Comparison of ENCODE assay signal across 11 cellular contexts in genomic region chr1:25896266-25896665, GRCh38.
DNase-seq lines count a peak whose midpoint lies in the region; TF ChIP-seq lines count a peak whose summit lies in the region.
"Had no signal": no experiment of that assay in that cellular context is flagged by ENCODE, and none has a peak within 500 bp of the region (broad histone marks: within the 10 kb centered on the region; RNA-seq: fewer than 3 reads in every experiment).

No MANE protein-coding gene starts in this region.

- no peak overlapping the region for H3K9ac ChIP-seq in MM.1S (ENCODE audit: low read length)

- no peaks in the 10 kb centered on the region for H3K27me3 ChIP-seq in MM.1S (replicated peaks; ENCODE audit: insufficient read depth, low read length)
- H3K27me3 ChIP-seq: ascending aorta, testis had no signal

- H3K4me3 ChIP-seq in astrocyte of the spinal cord (ENCODE audit: low read depth, low read length) (no peak overlapping the region), MM.1S (ENCODE audit: low read length) (no peak overlapping the region)
- H3K4me3 ChIP-seq: testis had no signal

- H3K79me2 ChIP-seq in MM.1S (ENCODE audit: low read length) = peaks cover 15% of the 10 kb centered on the region

- H3K4me3 Mint-ChIP-seq in nephron progenitor cell = no peak overlapping the region

- H3K27ac Mint-ChIP-seq in nephron progenitor cell = peak overlapping the region; percentile 97

- H3K4me2 ChIP-seq in MM.1S (ENCODE audit: low read depth, low read length) = no peak overlapping the region

- H3K36me3 Mint-ChIP-seq in nephron progenitor cell (ENCODE audit: low read depth) = peaks cover 41% of the 10 kb centered on the region

- in situ Hi-C loops in astrocyte of the spinal cord (cut with HindIII; ENCODE audit: low sequenced_read_pairs) = no loop called here

- peaks cover 12% of the 10 kb centered on the region; the same call in 1 of the 2 replicates for H3F3A ChIP-seq in MM.1S (ENCODE audit: insufficient read depth, low read length)

- DNase-seq in ELR (ENCODE audit: low read depth) (peak; percentile 73), Kasumi-1 (lab: John Stamatoyannopoulos, UW) (peak; percentile 19 to 29), astrocyte of the spinal cord (ENCODE audit: low read depth, low spot score) (peak; percentile 50), nephron progenitor cell (no peak), MM.1S (no peak), GM03348 (ENCODE audit: low spot score) (no peak), NCI-H146 (lab: John Stamatoyannopoulos, UW) (no peak)
- DNase-seq: activated CD4-positive, alpha-beta T cell treated with anti-CD3 and anti-CD28 coated beads for 48 hours; KBM-7; testis had no signal

- H3K9me3 ChIP-seq in MM.1S (replicated peaks; ENCODE audit: insufficient read depth, low read length) = no peaks in the 10 kb centered on the region
- H3K9me3 ChIP-seq: ascending aorta, testis had no signal

- no peaks in the 10 kb centered on the region for H4K20me1 ChIP-seq in MM.1S (ENCODE audit: insufficient read depth, low read length)

- H3K9me2 ChIP-seq in MM.1S (replicated peaks; ENCODE audit: insufficient read depth, low read length) = no peaks in the 10 kb centered on the region

- no peak overlapping the region for H3K27ac ChIP-seq in MM.1S (ENCODE audit: low read length)
- H3K27ac ChIP-seq: ascending aorta, testis had no signal

- peaks cover 62% of the 10 kb centered on the region for H3K4me1 Mint-ChIP-seq in nephron progenitor cell

- H3K36me3 ChIP-seq in MM.1S (replicated peaks; ENCODE audit: insufficient read depth, low read length) = peaks cover 10% of the 10 kb centered on the region; the same call in 1 of the 2 replicates

- TF ChIP-seq CTCF in astrocyte of the spinal cord (IDR thresholded peaks at IDR 0.05; ENCODE audit: low read depth, low read length) (no peak), nephron progenitor cell (IDR thresholded peaks at IDR 0.05) (no peak), MM.1S (IDR thresholded peaks at IDR 0.05; ENCODE audit: low read length) (no peak)

- no peaks in the 10 kb centered on the region for H3K9me3 Mint-ChIP-seq in nephron progenitor cell

- H3K27me3 Mint-ChIP-seq in nephron progenitor cell (ENCODE audit: low read depth, poor library complexity) = no peaks in the 10 kb centered on the region

- H2AFZ ChIP-seq in MM.1S (ENCODE audit: low read length) = no peak overlapping the region

- H3K4me1 ChIP-seq in MM.1S (ENCODE audit: low read length) = no peaks in the 10 kb centered on the region

Comparison
In these comparisons a context has a peak if more than half of its experiments do, and no peak if none do; other contexts are left out.
1. DNase-seq: peak in ELR (single experiment), Kasumi-1 (2 of 2) and astrocyte of the spinal cord (single experiment); none in nephron progenitor cell (single experiment), MM.1S (single experiment), GM03348 (single experiment) and NCI-H146 (single experiment).